Comparison of ENCODE assay signal across 27 cellular contexts in the genomic region with DNA sequence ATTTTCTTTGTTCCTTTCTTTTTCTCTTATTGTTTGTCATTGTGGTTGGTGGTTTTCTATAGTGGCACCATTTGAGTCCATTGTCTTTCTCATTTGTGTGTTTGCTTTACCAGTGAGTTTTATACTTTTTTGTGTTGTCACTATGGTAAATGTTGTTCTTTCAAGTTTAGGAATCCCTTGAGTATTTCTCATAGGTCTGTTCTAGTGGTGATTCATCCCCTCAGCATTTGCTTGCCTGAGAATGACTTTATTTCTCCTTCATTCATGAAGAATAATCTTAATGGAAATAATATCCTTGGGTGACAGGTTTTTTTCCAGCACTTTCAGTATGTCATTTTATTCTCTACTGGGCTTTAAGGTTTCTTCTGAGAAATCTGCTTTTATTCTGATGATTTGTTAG.
DNase-seq lines count a peak whose midpoint lies in the region; ATAC-seq, FAIRE-seq and TF ChIP-seq lines count a peak whose summit lies in the region.
"Had no signal": no experiment of that assay in that cellular context is flagged by ENCODE, and none has a peak within 500 bp of the region (broad histone marks: within the 10 kb centered on the region; RNA-seq: fewer than 3 reads in every experiment).

No MANE protein-coding gene starts in this region.

- intact Hi-C loops in kidney (cut with DNase I): no loop called here

- H2AFZ ChIP-seq in GM23338: no peak overlapping the region

- peak overlapping the region; percentile 67; the same call in 1 of the 2 replicates for H3K27ac Mint-ChIP-seq in GM23338
- no peak overlapping the region for H3K27ac Mint-ChIP-seq in chondrocyte (ENCODE audit: unreplicated experiment)
- H3K27ac Mint-ChIP-seq: B cell; CD8-positive, alpha-beta memory T cell; IgD-negative memory B cell had no signal

- no peaks in the 10 kb centered on the region for H4K20me1 ChIP-seq in GM23338 (replicated peaks; ENCODE audit: insufficient read depth)

- H3K9me3 ChIP-seq in kidney (ENCODE audit: control insufficient read depth in 1 of 2, low read length in 2 of 2): no peaks in the 10 kb centered on the region
- H3K9me3 ChIP-seq: Peyer's patch had no signal

- no peaks in the 10 kb centered on the region for H3K27me3 ChIP-seq in GM23338 (ENCODE audit: insufficient read depth)
- H3K27me3 ChIP-seq: Peyer's patch had no signal

- H3K9me3 Mint-ChIP-seq in GM23338: peaks cover 4% of the 10 kb centered on the region; the same call in 2 of the 3 replicates
- H3K9me3 Mint-ChIP-seq in chondrocyte (ENCODE audit: low read depth): peaks cover 21% of the 10 kb centered on the region

- H3K4me1 Mint-ChIP-seq in GM23338 (peaks cover 25% of the 10 kb centered on the region), chondrocyte (ENCODE audit: low read depth) (peaks cover 13% of the 10 kb centered on the region)
- H3K4me1 Mint-ChIP-seq: B cell; CD8-positive, alpha-beta memory T cell; IgD-negative memory B cell had no signal

- H3K36me3 ChIP-seq in GM23338 (ENCODE audit: insufficient read depth) (no peaks in the 10 kb centered on the region), kidney (ENCODE audit: control insufficient read depth in 1 of 2, insufficient read depth in 2 of 2, low read length in 2 of 2) (no peaks in the 10 kb centered on the region)
- H3K36me3 ChIP-seq: Peyer's patch had no signal

- H3K36me3 Mint-ChIP-seq in GM23338 (ENCODE audit: low read depth) (peaks cover 6% of the 10 kb centered on the region; the same call in 1 of the 3 replicates), chondrocyte (ENCODE audit: low read depth) (peaks cover 8% of the 10 kb centered on the region)
- H3K36me3 Mint-ChIP-seq: CD8-positive, alpha-beta memory T cell had no signal

- ATAC-seq in GM23338: no peak
- ATAC-seq: A549 had no signal

- H3F3A ChIP-seq in GM23338 (replicated peaks; ENCODE audit: low read depth): no peaks in the 10 kb centered on the region

- H3K79me2 ChIP-seq in GM23338 (replicated peaks; ENCODE audit: insufficient read depth): no peaks in the 10 kb centered on the region

- no peak for TF ChIP-seq CTCF in GM23338 (conservative IDR thresholded peaks at IDR 0.05; ENCODE audit: low read depth in 2 of 2)
- TF ChIP-seq CTCF in astrocyte of the spinal cord (IDR thresholded peaks at IDR 0.05; ENCODE audit: low read depth, low read length): no peak
- no peak for TF ChIP-seq CTCF in fibroblast of pulmonary artery (IDR thresholded peaks at IDR 0.05; ENCODE audit: low read length, missing control alignments)
- TF ChIP-seq CTCF in kidney (IDR thresholded peaks at IDR 0.05; ENCODE audit: borderline replicate concordance, extremely low read depth, insufficient read depth): no peak
- TF ChIP-seq CTCF in chondrocyte (IDR thresholded peaks at IDR 0.05): no peak

- H3K27me3 Mint-ChIP-seq in GM23338 (ENCODE audit: insufficient read depth, low read depth, poor library complexity) (peaks cover 7% of the 10 kb centered on the region), chondrocyte (ENCODE audit: low read depth) (no peaks in the 10 kb centered on the region)
- H3K27me3 Mint-ChIP-seq: B cell, IgD-negative memory B cell had no signal

- H3K4me1 ChIP-seq in GM23338 (ENCODE audit: insufficient read depth) (peaks cover 25% of the 10 kb centered on the region), kidney (ENCODE audit: control insufficient read depth in 1 of 2, insufficient read depth in 1 of 2, low read depth in 1 of 2, low read length in 2 of 2) (no peaks in the 10 kb centered on the region)
- H3K4me1 ChIP-seq: Peyer's patch had no signal

- H3K4me3 Mint-ChIP-seq in GM23338: no peak overlapping the region
- no peak overlapping the region for H3K4me3 Mint-ChIP-seq in chondrocyte (ENCODE audit: unreplicated experiment)
- H3K4me3 Mint-ChIP-seq: B cell; CD8-positive, alpha-beta memory T cell; IgD-negative memory B cell had no signal

- no peak for FAIRE-seq in kidney (lab: Jason Lieb, UNC)
- FAIRE-seq: A549, GM18507 had no signal

- in situ Hi-C loops in astrocyte of the spinal cord (cut with HindIII; ENCODE audit: low sequenced_read_pairs): no loop called here

- no peak overlapping the region for H3K4me3 ChIP-seq in GM23338
- H3K4me3 ChIP-seq in astrocyte of the spinal cord (ENCODE audit: low read depth, low read length): no peak overlapping the region
- H3K4me3 ChIP-seq in fibroblast of pulmonary artery (replicated peaks; ENCODE audit: low read depth, low read length): no peak overlapping the region
- H3K4me3 ChIP-seq in kidney (ENCODE audit: low read length in 2 of 2): no peak overlapping the region
- H3K4me3 ChIP-seq: A549, Peyer's patch, SK-N-MC had no signal

- H3K27ac ChIP-seq in GM23338 (ENCODE audit: low read depth) (no peak overlapping the region), kidney (ENCODE audit: low read depth in 2 of 2, low read length in 2 of 2) (no peak overlapping the region)
- H3K27ac ChIP-seq: A549, C4-2B, KMS-11, Peyer's patch, SK-N-MC had no signal

- H3K9ac ChIP-seq in kidney (ENCODE audit: low read length in 2 of 2): no peak overlapping the region
- H3K9ac ChIP-seq: KMS-11 had no signal

- 0 out of 2 replicates have a peak overlapping the region, but pooled peaks have one; percentile 4 for H3K4me2 ChIP-seq in GM23338
- H3K4me2 ChIP-seq: A549, KMS-11 had no signal

- 0 out of 2 replicates have a peak, but pooled peaks cover 6% of the 10 kb centered on the region for H3K9me2 ChIP-seq in GM23338 (ENCODE audit: insufficient read depth)

- DNase-seq in GM23338 (ENCODE audit: low spot score) (no peak), astrocyte of the spinal cord (ENCODE audit: low read depth, low spot score) (peak; percentile 7), fibroblast of pulmonary artery (ENCODE audit: low read depth) (peak; percentile 33), NOMO-1 treated with DMSO at 0.1 percent for 48 hours (lab: John Stamatoyannopoulos, UW; ENCODE audit: unreplicated experiment) (no peak), kidney (no peak), NCI-H2196 (lab: John Stamatoyannopoulos, UW; ENCODE audit: unreplicated experiment) (no peak), chondrocyte (ENCODE audit: low spot score) (no peak)
- DNase-seq: CD8-positive, alpha-beta memory T cell; DMS 273 treated with DMSO at 0.1 percent for 48 hours; DMS79; H7; NCI-H1048; NCI-H1417; NCI-H1694; NCI-H2081; NCI-H226; NCI-H510A; NCI-H69; Peyer's patch; SHP77 treated with DMSO at 0.1 percent for 48 hours had no signal

TF ChIP-seq in GM23338, 12 proteins besides CTCF, POLR2A, EP300 and RAD21:
- TF ChIP-seq EZH2 (IDR thresholded peaks at IDR 0.05; ENCODE audit: low read depth, unreplicated experiment): no peak
- TF ChIP-seq, protein P1, sequence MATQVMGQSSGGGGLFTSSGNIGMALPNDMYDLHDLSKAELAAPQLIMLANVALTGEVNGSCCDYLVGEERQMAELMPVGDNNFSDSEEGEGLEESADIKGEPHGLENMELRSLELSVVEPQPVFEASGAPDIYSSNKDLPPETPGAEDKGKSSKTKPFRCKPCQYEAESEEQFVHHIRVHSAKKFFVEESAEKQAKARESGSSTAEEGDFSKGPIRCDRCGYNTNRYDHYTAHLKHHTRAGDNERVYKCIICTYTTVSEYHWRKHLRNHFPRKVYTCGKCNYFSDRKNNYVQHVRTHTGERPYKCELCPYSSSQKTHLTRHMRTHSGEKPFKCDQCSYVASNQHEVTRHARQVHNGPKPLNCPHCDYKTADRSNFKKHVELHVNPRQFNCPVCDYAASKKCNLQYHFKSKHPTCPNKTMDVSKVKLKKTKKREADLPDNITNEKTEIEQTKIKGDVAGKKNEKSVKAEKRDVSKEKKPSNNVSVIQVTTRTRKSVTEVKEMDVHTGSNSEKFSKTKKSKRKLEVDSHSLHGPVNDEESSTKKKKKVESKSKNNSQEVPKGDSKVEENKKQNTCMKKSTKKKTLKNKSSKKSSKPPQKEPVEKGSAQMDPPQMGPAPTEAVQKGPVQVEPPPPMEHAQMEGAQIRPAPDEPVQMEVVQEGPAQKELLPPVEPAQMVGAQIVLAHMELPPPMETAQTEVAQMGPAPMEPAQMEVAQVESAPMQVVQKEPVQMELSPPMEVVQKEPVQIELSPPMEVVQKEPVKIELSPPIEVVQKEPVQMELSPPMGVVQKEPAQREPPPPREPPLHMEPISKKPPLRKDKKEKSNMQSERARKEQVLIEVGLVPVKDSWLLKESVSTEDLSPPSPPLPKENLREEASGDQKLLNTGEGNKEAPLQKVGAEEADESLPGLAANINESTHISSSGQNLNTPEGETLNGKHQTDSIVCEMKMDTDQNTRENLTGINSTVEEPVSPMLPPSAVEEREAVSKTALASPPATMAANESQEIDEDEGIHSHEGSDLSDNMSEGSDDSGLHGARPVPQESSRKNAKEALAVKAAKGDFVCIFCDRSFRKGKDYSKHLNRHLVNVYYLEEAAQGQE (IDR thresholded peaks at IDR 0.05; ENCODE audit: unreplicated experiment): no peak
- no peak for TF ChIP-seq CREB1 (CRISPR knock-in tag; IDR thresholded peaks at IDR 0.05; ENCODE audit: low read depth)
- no peak for TF ChIP-seq ZNF114 (CRISPR knock-in tag; IDR thresholded peaks at IDR 0.05)
TF ChIP-seq in GM23338: peak in this region for 0.

Comparison
In these comparisons a context has a peak if more than half of its experiments do, and no peak if none do; other contexts are left out.
1. DNase-seq: peak in astrocyte of the spinal cord (single experiment) and fibroblast of pulmonary artery (single experiment); none in GM23338 (single experiment), NOMO-1 treated with DMSO at 0.1 percent for 48 hours (single experiment), kidney (single experiment), NCI-H2196 (single experiment) and chondrocyte (single experiment).